In genomic region chr6:89368107-89368506, GRCh38 we compare ENCODE assay signal across 8 cellular contexts. TPM values are rescaled to one million over a fixed set of nuclear protein-coding genes. Genes with fewer than 3 reads are reported as not detected.
DNase-seq lines count a peak whose midpoint lies in the region; ATAC-seq, FAIRE-seq and TF ChIP-seq lines count a peak whose summit lies in the region.

No MANE protein-coding gene starts in this region.

- TF ChIP-seq POLR2A in IMR-90 (IDR thresholded peaks at IDR 0.05; ENCODE audit: low read depth, low read length), result no peak

- DNase-seq in D721Med (ENCODE audit: insufficient read length, low spot score) (no peak), IMR-90 (peak; percentile 45), astrocyte of the cerebellum (ENCODE audit: low read depth) (no peak), iPS-NIHi11 (ENCODE audit: low spot score) (peak; percentile 66)
- DNase-seq in stimulated activated CD4-positive, alpha-beta T cell treated with anti-CD3 and anti-CD28 coated beads, Interleukin-1b, Interleukin-23, amount 100 ng/mL, for 24 hours (ENCODE audit: low read depth in 4 of 4, low spot score in 1 of 4), result peak; percentile 32 to 54 (median 46)

- H4K91ac ChIP-seq in IMR-90 (ENCODE audit: insufficient read depth, low read depth, low read length), result no peak overlapping the region

- no peak overlapping the region for H2AK9ac ChIP-seq in IMR-90 (replicated peaks; ENCODE audit: low read depth, low read length, poor library complexity)

- H3K27me3 ChIP-seq in IMR-90 (ENCODE audit: control insufficient read depth, insufficient read depth, low read length) (0 out of 2 replicates have a peak, but pooled peaks cover 3% of the 10 kb centered on the region), SU-DHL-6 (ENCODE audit: low read length) (no peaks in the 10 kb centered on the region)

- TF ChIP-seq RAD21 in IMR-90 (IDR thresholded peaks at IDR 0.05; ENCODE audit: low read length), result peak; percentile 54

- no peaks in the 10 kb centered on the region for H3K9me2 ChIP-seq in SU-DHL-6 (replicated peaks; ENCODE audit: insufficient read depth, low read length)

- in situ Hi-C loops in IMR-90 (cut with MboI; ENCODE audit: low sequenced_read_pairs), result loop anchor here (25.0 kb wide), 2 partner anchors 231 to 381 kb away; partner anchors contain the start of gene PM20D2
- in situ Hi-C loops in astrocyte of the cerebellum (cut with HindIII; ENCODE audit: low sequenced_read_pairs), result loop anchor here (10.0 kb wide), 1 partner anchor 267 kb away; the partner anchor contains the start of gene LYRM2

- H3K27ac ChIP-seq in IMR-90 (ENCODE audit: insufficient read depth, low read length) (no peak overlapping the region), SU-DHL-6 (ENCODE audit: low read depth, low read length) (peak overlapping the region; percentile 45)

- H3K79me2 ChIP-seq in SU-DHL-6 (ENCODE audit: insufficient read depth, low read length), result no peaks in the 10 kb centered on the region

- CTCF ChIA-PET in IMR-90 (lab: Yijun Ruan, JAX), result interaction anchor here (1.4 to 2.0 kb wide), 3 partner anchors 11 to 247 kb away, joined by 6 to 8 read pairs (median 6); no protein-coding TSS in a partner anchor

- no peak overlapping the region for H2BK20ac ChIP-seq in IMR-90 (ENCODE audit: low read depth, low read length)

- TF ChIP-seq CTCF in D721Med (IDR thresholded peaks at IDR 0.05; ENCODE audit: insufficient read depth, missing control alignments), result peak; percentile 86
- TF ChIP-seq CTCF in IMR-90 (conservative IDR thresholded peaks at IDR 0.05; ENCODE audit: low read depth, low read length), result peak; percentile 80
- peak; percentile 93 for TF ChIP-seq CTCF in SU-DHL-6 (IDR thresholded peaks at IDR 0.05; ENCODE audit: insufficient read depth, low read length, poor library complexity, severe bottlenecking)
- peak; percentile 86 for TF ChIP-seq CTCF in astrocyte of the cerebellum (IDR thresholded peaks at IDR 0.05; ENCODE audit: low read depth, low read length, missing control alignments)

- H3K23ac ChIP-seq in IMR-90 (ENCODE audit: low read depth, low read length), result no peak overlapping the region

- POLR2A ChIA-PET in IMR-90 (lab: Charles Lee; ENCODE audit: unreplicated experiment), result no interaction called here

- WGBS in IMR-90 (ENCODE audit: extremely low coverage in 2 of 2, insufficient read length in 1 of 2), 2 experiments, result no CpG with 5 or more reads among the region's 6 CpGs

- no peaks in the 10 kb centered on the region for H3K9me1 ChIP-seq in IMR-90 (ENCODE audit: insufficient read depth, low read length)

- H2BK120ac ChIP-seq in IMR-90 (ENCODE audit: low read depth, low read length), result no peak overlapping the region

- no peak overlapping the region for H3K4ac ChIP-seq in IMR-90 (ENCODE audit: low read depth, low read length)

- H2AFZ ChIP-seq in IMR-90 (replicated peaks; ENCODE audit: low read length, poor library complexity) (no peak overlapping the region), SU-DHL-6 (ENCODE audit: low read depth, low read length, severe bottlenecking) (peak overlapping the region; percentile 20)

- no peak overlapping the region for H4K8ac ChIP-seq in IMR-90 (ENCODE audit: low read depth in 2 of 2, low read length in 2 of 2)

- no peaks in the 10 kb centered on the region for H3K79me1 ChIP-seq in IMR-90 (ENCODE audit: low read depth in 1 of 2, low read length in 2 of 2)

- no peak overlapping the region for H3K4me2 ChIP-seq in IMR-90 (ENCODE audit: low read depth, low read length)
- H3K4me2 ChIP-seq in SU-DHL-6 (ENCODE audit: low read depth, low read length, poor library complexity, severe bottlenecking), result peak overlapping the region; percentile 33

- no peak overlapping the region for H3K56ac ChIP-seq in IMR-90 (ENCODE audit: extremely low read depth, insufficient read depth, low read length)

- H4K20me1 ChIP-seq in IMR-90 (ENCODE audit: insufficient read depth, low read length) (no peaks in the 10 kb centered on the region), SU-DHL-6 (ENCODE audit: low read depth, low read length) (no peaks in the 10 kb centered on the region)

- no peaks in the 10 kb centered on the region for H3K9me3 ChIP-seq in IMR-90 (ENCODE audit: control insufficient read depth, insufficient read depth, low read length)
- H3K9me3 ChIP-seq in SU-DHL-6 (ENCODE audit: insufficient read depth, low read length), result no peaks in the 10 kb centered on the region

- H2BK15ac ChIP-seq in IMR-90 (ENCODE audit: low read depth, low read length), result no peak overlapping the region

- FAIRE-seq in D721Med (lab: Jason Lieb, UNC), result no peak

- no peak overlapping the region for H2AK5ac ChIP-seq in IMR-90 (ENCODE audit: low read depth, low read length)

- BruUV-seq in IMR-90 (replicated peaks; lab: Mats Ljungman, UMichigan), result no TSS peak

- intact Hi-C loops in IMR-90 (cut with micrococcal nuclease), result loop anchor here (5.0 kb wide), 1 partner anchor 244 kb away; no protein-coding TSS in a partner anchor

- dilution Hi-C loops in IMR-90 (cut with HindIII; ENCODE audit: low sequenced_read_pairs, unreplicated experiment), result no loop called here

- peaks cover 19% of the 10 kb centered on the region; the same call in 1 of the 2 replicates for H3F3A ChIP-seq in SU-DHL-6 (ENCODE audit: insufficient read depth)

- no peak overlapping the region for H3K18ac ChIP-seq in IMR-90 (ENCODE audit: low read depth, low read length)

- no peak overlapping the region for H3K14ac ChIP-seq in IMR-90 (replicated peaks; ENCODE audit: low read depth, low read length)

- peak; percentile 59; the same call in 1 of the 2 replicates for ATAC-seq in IMR-90 (ENCODE audit: low read depth)
- ATAC-seq in GM21737 (IDR thresholded peaks at IDR 0.05; ENCODE audit: unreplicated experiment), result no peak
- no peak for ATAC-seq in HG02885 (IDR thresholded peaks at IDR 0.05; ENCODE audit: poor library complexity, unreplicated experiment)

- H3K4me3 ChIP-seq in IMR-90 (ENCODE audit: insufficient read depth, low read depth, low read length) (no peak overlapping the region), SU-DHL-6 (ENCODE audit: insufficient read depth, low read length, poor library complexity, severe bottlenecking) (no peak overlapping the region), astrocyte of the cerebellum (ENCODE audit: low read depth, low read length) (no peak overlapping the region)

- H3K36me3 ChIP-seq in IMR-90 (ENCODE audit: control insufficient read depth, insufficient read depth, low read length) (no peaks in the 10 kb centered on the region), SU-DHL-6 (ENCODE audit: low read length) (peaks cover 27% of the 10 kb centered on the region)

- H3K9ac ChIP-seq in IMR-90 (ENCODE audit: low read depth, low read length), result no peak overlapping the region
- H3K9ac ChIP-seq in SU-DHL-6 (ENCODE audit: low read length), result peak overlapping the region; percentile 24; the same call in 1 of the 2 replicates

- no peaks in the 10 kb centered on the region for H3K4me1 ChIP-seq in IMR-90 (ENCODE audit: control insufficient read depth, insufficient read depth, low read length)

- no peak overlapping the region for H4K5ac ChIP-seq in IMR-90 (ENCODE audit: low read depth, low read length)

- H2BK5ac ChIP-seq in IMR-90 (ENCODE audit: low read depth, low read length, poor library complexity, severe bottlenecking), result no peak overlapping the region

TF ChIP-seq in IMR-90, 13 proteins besides CTCF, POLR2A, EP300 and RAD21:
- TF ChIP-seq RFX5 (IDR thresholded peaks at IDR 0.05; ENCODE audit: low read depth, low read length) (no peak), FOS (IDR thresholded peaks at IDR 0.05; ENCODE audit: low read depth, low read length) (no peak), SMC3 (IDR thresholded peaks at IDR 0.05; ENCODE audit: low read depth, low read length) (peak; percentile 37)

RNA-seq across cellular contexts. Expression of gene UBE2J1, which starts 15.6 kb away (rescaled TPM):
- total RNA-seq in IMR-90 (2012; rRNA removed), result 35.3 and 37.8 TPM in 2 replicates
- polyA plus RNA-seq in IMR-90 (2012; rRNA removed), result 19.8 and 20.9 TPM in 2 replicates
- polyA plus RNA-seq in IMR-90 (2012; cell fraction: cytosol; rRNA removed), result 7.4 and 9.8 TPM in 2 replicates
- polyA plus RNA-seq in IMR-90 (2012; cell fraction: nucleus; rRNA removed; ENCODE audit: low replicate concordance), result 3.3 and 14.2 TPM in 2 replicates

RNA-seq across cellular contexts. Expression of gene RRAGD, which starts 44.0 kb away (rescaled TPM):
- total RNA-seq in IMR-90 (2012; rRNA removed), result not detected in 2 replicates
- polyA plus RNA-seq in IMR-90 (2012; rRNA removed), result not detected in 2 replicates
- not detected in 2 replicates for polyA plus RNA-seq in IMR-90 (2012; cell fraction: cytosol; rRNA removed)
- not detected in 2 replicates for polyA plus RNA-seq in IMR-90 (2012; cell fraction: nucleus; rRNA removed; ENCODE audit: low replicate concordance)

RNA-seq across cellular contexts. Expression of gene GABRR2, which starts 53.0 kb away (rescaled TPM):
- total RNA-seq in IMR-90 (2012; rRNA removed), result under 0.01 TPM in 1 of 2 replicates, not detected in the other
- polyA plus RNA-seq in IMR-90 (2012; rRNA removed), result 0.24 and 0.26 TPM in 2 replicates
- 0.16 TPM in 1 of 2 replicates, not detected in the other for polyA plus RNA-seq in IMR-90 (2012; cell fraction: cytosol; rRNA removed)
- polyA plus RNA-seq in IMR-90 (2012; cell fraction: nucleus; rRNA removed; ENCODE audit: low replicate concordance), result 1.4 and 2.4 TPM in 2 replicates

Comparison
In these comparisons a context has a peak if more than half of its experiments do, and no peak if none do; other contexts are left out.
1. DNase-seq: peak in IMR-90 (single experiment), iPS-NIHi11 (single experiment) and stimulated activated CD4-positive, alpha-beta T cell treated with anti-CD3 and anti-CD28 coated beads, Interleukin-1b, Interleukin-23, amount 100 ng/mL, for 24 hours (4 of 4); none in D721Med (single experiment) and astrocyte of the cerebellum (single experiment).
2. Peak in every context shown above with its lines, with median percentiles within 50 percentile points of each other: CTCF ChIP-seq.